In genomic region chr10:26840938-26841732, GRCh38 we compare ENCODE assay signal across 12 cellular contexts. TPM values are rescaled to one million over a fixed set of nuclear protein-coding genes. Genes with fewer than 3 reads are reported as not detected.
DNase-seq lines count a peak whose midpoint lies in the region; ATAC-seq and TF ChIP-seq lines count a peak whose summit lies in the region.
"Had no signal": no experiment of that assay in that cellular context is flagged by ENCODE, and none has a peak within 500 bp of the region (broad histone marks: within the 10 kb centered on the region; RNA-seq: fewer than 3 reads in every experiment).

No MANE protein-coding gene starts in this region.

- no peak overlapping the region for H3K4me3 Mint-ChIP-seq in CD4-positive, alpha-beta T cell
- H3K4me3 Mint-ChIP-seq in glutamatergic neuron (ENCODE audit: unreplicated experiment), result no peak overlapping the region

- no peak overlapping the region for H3K27ac ChIP-seq in CD4-positive, alpha-beta T cell (ENCODE audit: low read depth, low read length)
- H3K27ac ChIP-seq: heart left ventricle, left ventricle myocardium inferior had no signal

- POLR2A ChIA-PET in CD4-positive, alpha-beta T cell (lab: Charles Lee), result interaction anchor here (0.7 kb wide), 1 partner anchor 39 kb away, joined by 3 read pairs; no protein-coding TSS in a partner anchor

- peaks cover 51% of the 10 kb centered on the region for H3K36me3 Mint-ChIP-seq in CD4-positive, alpha-beta T cell (ENCODE audit: low read depth)
- H3K36me3 Mint-ChIP-seq in glutamatergic neuron (ENCODE audit: unreplicated experiment), result no peaks in the 10 kb centered on the region

- H3K9me3 Mint-ChIP-seq in CD4-positive, alpha-beta T cell, result no peaks in the 10 kb centered on the region
- peaks cover 1% of the 10 kb centered on the region for H3K9me3 Mint-ChIP-seq in glutamatergic neuron (ENCODE audit: unreplicated experiment)

- ATAC-seq in CD4-positive, alpha-beta T cell (ENCODE audit: poor library complexity), result no peak
- ATAC-seq in HG03575 (IDR thresholded peaks at IDR 0.05; ENCODE audit: extremely low read depth, insufficient number of reproducible peaks, low FRiP score, unreplicated experiment), result peak; percentile 51
- ATAC-seq: heart left ventricle had no signal

- CTCF ChIA-PET in CD4-positive, alpha-beta T cell (lab: Charles Lee), result interaction anchor here (0.6 kb wide), 1 partner anchor 15 kb away, joined by 3 read pairs; no protein-coding TSS in a partner anchor

- peaks cover 90% of the 10 kb centered on the region for H3K4me1 Mint-ChIP-seq in CD4-positive, alpha-beta T cell (ENCODE audit: low read depth)
- H3K4me1 Mint-ChIP-seq in glutamatergic neuron (ENCODE audit: low read depth, unreplicated experiment), result peaks cover 10% of the 10 kb centered on the region

- H3K27me3 ChIP-seq in CD4-positive, alpha-beta T cell (ENCODE audit: control insufficient read depth, insufficient read depth, low read length), result no peaks in the 10 kb centered on the region
- H3K27me3 ChIP-seq: heart left ventricle had no signal

- DNase-seq in CD4-positive, alpha-beta T cell, result no peak
- DNase-seq in EH (ENCODE audit: low read depth) (peak; percentile 9), choroid plexus epithelial cell (ENCODE audit: low read depth) (peak; percentile 8), activated gamma-delta T cell treated with Interleukin-2 at 50 U/mL for 16 hours (no peak), glutamatergic neuron (no peak)
- no peak for DNase-seq in activated effector memory CD4-positive, alpha-beta T cell treated with Interleukin-2 at 50 U/mL for 16 hours
- DNase-seq: heart left ventricle, left ventricle myocardium inferior, NCI-H1436 treated with DMSO at 0.1 percent for 48 hours, NCI-H82, small intestine had no signal

- H3K9me3 ChIP-seq in CD4-positive, alpha-beta T cell (ENCODE audit: control insufficient read depth, low read length), result no peaks in the 10 kb centered on the region
- H3K9me3 ChIP-seq: heart left ventricle, left ventricle myocardium inferior had no signal

- H3K4me3 ChIP-seq in choroid plexus epithelial cell (ENCODE audit: low read depth, low read length), result no peak overlapping the region
- H3K4me3 ChIP-seq: heart left ventricle, left ventricle myocardium inferior had no signal

- no peaks in the 10 kb centered on the region for H3K27me3 Mint-ChIP-seq in CD4-positive, alpha-beta T cell
- H3K27me3 Mint-ChIP-seq in glutamatergic neuron (ENCODE audit: unreplicated experiment), result no peaks in the 10 kb centered on the region

- TF ChIP-seq CTCF in CD4-positive, alpha-beta T cell (IDR thresholded peaks at IDR 0.05), result no peak
- TF ChIP-seq CTCF in choroid plexus epithelial cell (conservative IDR thresholded peaks at IDR 0.05; ENCODE audit: low read depth, low read length), result no peak
- TF ChIP-seq CTCF in glutamatergic neuron (IDR thresholded peaks at IDR 0.05; ENCODE audit: partially characterized antibody, unreplicated experiment), result no peak

- H3K27ac Mint-ChIP-seq in CD4-positive, alpha-beta T cell, result peak overlapping the region; percentile 56
- H3K27ac Mint-ChIP-seq in glutamatergic neuron (ENCODE audit: unreplicated experiment), result no peak overlapping the region

- intact Hi-C loops in CD4-positive, alpha-beta T cell (cut with DNase I, micrococcal nuclease), result no loop called here

RNA-seq across cellular contexts. Expression of gene ABI1, which starts 19.6 kb away (rescaled TPM):
- total RNA-seq in CD4-positive, alpha-beta T cell, result 10 to 100 TPM; 83.2 to 83.6 TPM
- total RNA-seq in glutamatergic neuron (ENCODE audit: unreplicated experiment), result 37.3 TPM

Comparison
In these comparisons a context has a peak if more than half of its experiments do, and no peak if none do; other contexts are left out.
1. DNase-seq: peak in EH (single experiment) and choroid plexus epithelial cell (single experiment); none in CD4-positive, alpha-beta T cell (0 of 10), activated effector memory CD4-positive, alpha-beta T cell treated with Interleukin-2 at 50 U/mL for 16 hours (single experiment), activated gamma-delta T cell treated with Interleukin-2 at 50 U/mL for 16 hours (single experiment) and glutamatergic neuron (single experiment).